13 cellular contexts compared by ENCODE assay signal in genomic region chr4:40623707-40624106, GRCh38.
"Had no signal": no experiment of that assay in that cellular context is flagged by ENCODE, and none has a peak within 500 bp of the region (broad histone marks: within the 10 kb centered on the region; RNA-seq: fewer than 3 reads in every experiment).

No MANE protein-coding gene starts in this region.

- H3K9me3 ChIP-seq: left ventricle myocardium inferior, mucosa of descending colon had no signal

- H3K4me3 Mint-ChIP-seq: activated CD4-positive, alpha-beta memory T cell treated with anti-CD3 and anti-CD28 coated beads for 36 hours; activated CD4-positive, alpha-beta T cell treated with anti-CD3 and anti-CD28 coated beads for 36 hours; activated naive CD4-positive, alpha-beta T cell treated with anti-CD3 and anti-CD28 coated beads, Interleukin-2, amount 10 ng/mL, durations not matched to agents 7 days and 5 days; activated T-cell treated with anti-CD3 and anti-CD28 coated beads, Interleukin-2, amount 50 U/mL, for 24 hours; memory B cell; natural killer cell; stimulated activated effector memory CD8-positive, alpha-beta T cell treated with anti-CD3 and anti-CD28 coated beads, Interleukin-12 subunit alpha, Interleukin-12 subunit beta, amount 100 ng/mL, for 72 hours had no signal

- H3K4me3 ChIP-seq: left ventricle myocardium inferior, mucosa of descending colon had no signal

- ATAC-seq: natural killer cell had no signal

- H3K27ac Mint-ChIP-seq: activated CD4-positive, alpha-beta memory T cell treated with anti-CD3 and anti-CD28 coated beads for 36 hours; activated CD4-positive, alpha-beta T cell treated with anti-CD3 and anti-CD28 coated beads for 36 hours; activated naive CD4-positive, alpha-beta T cell treated with anti-CD3 and anti-CD28 coated beads, Interleukin-2, amount 10 ng/mL, durations not matched to agents 7 days and 5 days; activated T-cell treated with anti-CD3 and anti-CD28 coated beads, Interleukin-2, amount 50 U/mL, for 24 hours; memory B cell; natural killer cell; stimulated activated effector memory CD8-positive, alpha-beta T cell treated with anti-CD3 and anti-CD28 coated beads, Interleukin-12 subunit alpha, Interleukin-12 subunit beta, amount 100 ng/mL, for 72 hours had no signal

- H3K27ac ChIP-seq: left ventricle myocardium inferior, WERI-Rb-1 had no signal

- DNase-seq: activated CD4-positive, alpha-beta T cell treated with anti-CD3 and anti-CD28 coated beads for 36 hours; activated naive CD4-positive, alpha-beta T cell treated with anti-CD3 and anti-CD28 coated beads, Interleukin-2, amount 10 ng/mL, durations not matched to agents 7 days and 5 days; activated T-cell treated with anti-CD3 and anti-CD28 coated beads, Interleukin-2, amount 50 U/mL, for 24 hours; caudate nucleus; foreskin fibroblast; left ventricle myocardium inferior; mucosa of descending colon; natural killer cell; retina; WERI-Rb-1 had no signal

- H3K9me3 Mint-ChIP-seq: activated CD4-positive, alpha-beta memory T cell treated with anti-CD3 and anti-CD28 coated beads for 36 hours; activated T-cell treated with anti-CD3 and anti-CD28 coated beads, Interleukin-2, amount 50 U/mL, for 24 hours had no signal

- H3K36me3 Mint-ChIP-seq: activated CD4-positive, alpha-beta memory T cell treated with anti-CD3 and anti-CD28 coated beads for 36 hours; natural killer cell; stimulated activated effector memory CD8-positive, alpha-beta T cell treated with anti-CD3 and anti-CD28 coated beads, Interleukin-12 subunit alpha, Interleukin-12 subunit beta, amount 100 ng/mL, for 72 hours had no signal

- H3K36me3 ChIP-seq: left ventricle myocardium inferior, WERI-Rb-1 had no signal

- H3K4me1 ChIP-seq: left ventricle myocardium inferior had no signal

- H3K27me3 Mint-ChIP-seq: memory B cell had no signal
